Comparison of ENCODE assay signal across 8 cellular contexts in the genomic region with DNA sequence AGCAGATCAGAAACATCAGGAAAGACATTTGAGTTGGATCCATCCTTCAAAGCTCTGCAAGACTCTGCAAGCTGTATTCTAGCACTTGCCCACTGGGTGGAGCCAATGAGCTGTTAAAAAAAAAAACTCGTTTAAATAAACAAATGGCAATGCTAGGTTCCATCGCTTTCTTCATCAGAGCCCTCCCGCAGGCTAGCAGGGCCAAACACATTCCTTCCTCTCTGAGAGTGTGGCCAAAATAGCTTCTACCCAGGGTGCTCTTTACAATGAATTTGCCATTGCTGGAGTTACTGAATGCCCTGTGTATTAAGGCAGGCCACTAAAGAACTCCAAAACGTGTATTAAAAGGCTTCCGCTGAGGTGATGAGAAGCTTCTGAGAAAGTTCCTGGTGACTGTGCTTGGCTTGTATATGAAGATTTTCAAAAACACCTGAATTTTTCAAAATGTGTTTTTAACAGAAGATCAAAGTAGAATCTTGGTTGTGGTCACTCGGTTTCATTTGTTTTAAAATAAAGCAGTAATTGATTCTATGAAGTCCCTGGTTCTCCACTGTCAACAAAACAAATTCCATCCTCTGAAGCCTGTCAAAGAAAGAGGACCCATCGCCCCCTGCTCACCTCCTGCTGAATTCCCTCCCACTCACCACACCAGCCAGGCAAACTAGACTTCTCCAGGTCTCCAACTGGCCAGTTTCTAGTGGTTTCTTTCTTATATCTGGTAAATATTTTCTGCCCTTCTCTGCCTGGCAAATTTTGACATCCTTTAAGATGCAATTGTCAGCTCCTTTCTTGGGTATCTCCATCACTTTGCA. TPM values are rescaled to one million over a fixed set of nuclear protein-coding genes. Genes with fewer than 3 reads are reported as not detected.
DNase-seq lines count a peak whose midpoint lies in the region; ATAC-seq and TF ChIP-seq lines count a peak whose summit lies in the region.

No MANE protein-coding gene starts in this region.

- H3K9me3 Mint-ChIP-seq in activated B cell treated with CpG ODN at 0.5 μM for 24 hours, result no peaks in the 10 kb centered on the region

- intact Hi-C loops in activated B cell treated with CpG ODN at 0.5 μM for 24 hours (cut with micrococcal nuclease) (loop anchor here (1.0 to 5.0 kb wide), 7 partner anchors 34 to 215 kb away; a partner anchor contains a TSS), left colon (cut with DNase I, micrococcal nuclease) (loop anchor here (1.0 to 10.0 kb wide), 3 partner anchors 199 to 215 kb away; no protein-coding TSS in a partner anchor)

- ATAC-seq in GM18517 (IDR thresholded peaks at IDR 0.05; ENCODE audit: unreplicated experiment), result peak; percentile 97
- peak; percentile 63 for ATAC-seq in HG03064 (IDR thresholded peaks at IDR 0.05; ENCODE audit: low read depth, unreplicated experiment)
- peak; percentile 96 for ATAC-seq in activated B cell treated with CpG ODN at 0.5 μM for 24 hours (ENCODE audit: low read depth)
- ATAC-seq in left colon, result peak; percentile 68

- TF ChIP-seq CTCF in AG09319 (IDR thresholded peaks at IDR 0.05; ENCODE audit: low read depth, low read length) (peak; percentile 82), activated B cell treated with CpG ODN at 0.5 μM for 24 hours (IDR thresholded peaks at IDR 0.05) (peak; percentile 38)

- H3K36me3 Mint-ChIP-seq in activated B cell treated with CpG ODN at 0.5 μM for 24 hours (ENCODE audit: low read depth), result peaks cover 22% of the 10 kb centered on the region

- POLR2A ChIA-PET in activated B cell treated with CpG ODN at 0.5 μM for 24 hours (lab: Charles Lee), result interaction anchor here (0.6 to 2.4 kb wide), 6 partner anchors 45 to 588 kb away, joined by 3 to 38 read pairs (median 3); a partner anchor contains a TSS

- peaks cover 13% of the 10 kb centered on the region for H3K4me1 Mint-ChIP-seq in activated B cell treated with CpG ODN at 0.5 μM for 24 hours

- CTCF ChIA-PET in activated B cell treated with CpG ODN at 0.5 μM for 24 hours (lab: Charles Lee), result interaction anchor here (0.5 to 11.1 kb wide), 38 partner anchors 8 to 273 kb away, joined by 3 to 201 read pairs (median 4); a partner anchor contains a TSS

- H3K4me3 Mint-ChIP-seq in activated B cell treated with CpG ODN at 0.5 μM for 24 hours, result no peak overlapping the region

- peak overlapping the region; percentile 36 for H3K27ac Mint-ChIP-seq in activated B cell treated with CpG ODN at 0.5 μM for 24 hours

- no peaks in the 10 kb centered on the region for H3K27me3 Mint-ChIP-seq in activated B cell treated with CpG ODN at 0.5 μM for 24 hours

- H3K27ac ChIP-seq in cingulate gyrus (ENCODE audit: low read depth, low read length), result peak overlapping the region; percentile 49

- peak; percentile 27 for DNase-seq in AG09319 (ENCODE audit: extremely low read depth, low read depth)
- DNase-seq in NCI-H2171 (lab: John Stamatoyannopoulos, UW), result peak; percentile 7
- DNase-seq in activated B cell treated with CpG ODN at 0.5 μM for 24 hours, result peak; percentile 48
- peak in 1 of 2 donors; percentile 50 for DNase-seq in left colon
- DNase-seq in stimulated activated CD4-positive, alpha-beta T cell treated with anti-CD3 and anti-CD28 coated beads, TNF-alpha, amount 100 ng/mL, for 48 hours (ENCODE audit: low read depth in 3 of 3), result peak; percentile 5 to 20 (median 9)

RNA-seq across cellular contexts. Expression of a gene that starts 36.5 kb away (rescaled TPM):
- total RNA-seq in activated B cell treated with CpG ODN at 0.5 μM for 24 hours, result not detected in 2 replicates
- 1 to 10 TPM in 1 of 2 donors, under 1 TPM in 1; 0.45 to 1.5 TPM for total RNA-seq in left colon
